8 cellular contexts compared by ENCODE assay signal in genomic region chr2:230974096-230974913, GRCh38. TPM values are rescaled to one million over a fixed set of nuclear protein-coding genes. Genes with fewer than 3 reads are reported as not detected.
DNase-seq lines count a peak whose midpoint lies in the region; ATAC-seq and TF ChIP-seq lines count a peak whose summit lies in the region.

No MANE protein-coding gene starts in this region.

- ATAC-seq in HG03135 (IDR thresholded peaks at IDR 0.05; ENCODE audit: unreplicated experiment) (peak; percentile 84), activated B cell treated with CpG ODN at 0.5 μM for 24 hours (ENCODE audit: low read depth) (peak; percentile 88)

- POLR2A ChIA-PET in activated B cell treated with CpG ODN at 0.5 μM for 24 hours (lab: Charles Lee): interaction anchor here (0.9 to 3.2 kb wide), 5 partner anchors 11 to 101 kb away, joined by 4 to 42 read pairs (median 5); partner anchors contain the start of gene GPR55

- H3K36me3 Mint-ChIP-seq in activated B cell treated with CpG ODN at 0.5 μM for 24 hours (ENCODE audit: low read depth): no peaks in the 10 kb centered on the region
- no peaks in the 10 kb centered on the region for H3K36me3 Mint-ChIP-seq in type B pancreatic cell

- CTCF ChIA-PET in activated B cell treated with CpG ODN at 0.5 μM for 24 hours (lab: Charles Lee): interaction anchor here (0.8 to 2.3 kb wide), 3 partner anchors 10 to 150 kb away, joined by 4 to 15 read pairs (median 5); no protein-coding TSS in a partner anchor

- H3K27ac Mint-ChIP-seq in activated B cell treated with CpG ODN at 0.5 μM for 24 hours (peak overlapping the region; percentile 92), type B pancreatic cell (no peak overlapping the region)

- H3K9me3 Mint-ChIP-seq in activated B cell treated with CpG ODN at 0.5 μM for 24 hours (no peaks in the 10 kb centered on the region), type B pancreatic cell (no peaks in the 10 kb centered on the region)

- intact Hi-C loops in activated B cell treated with CpG ODN at 0.5 μM for 24 hours (cut with micrococcal nuclease): loop anchor here (1.0 to 2.0 kb wide), 3 partner anchors 17 to 50 kb away; partner anchors contain the start of gene GPR55

- no peak for TF ChIP-seq CTCF in activated B cell treated with CpG ODN at 0.5 μM for 24 hours (IDR thresholded peaks at IDR 0.05)
- TF ChIP-seq CTCF in type B pancreatic cell (conservative IDR thresholded peaks at IDR 0.05): no peak

- DNase-seq in GM19240 (ENCODE audit: insufficient read length, low spot score) (peak; percentile 60), activated B cell treated with CpG ODN at 0.5 μM for 24 hours (peak; percentile 43), type B pancreatic cell (ENCODE audit: extremely low spot score, unreplicated experiment) (no peak), NCI-H1930 (lab: John Stamatoyannopoulos, UW) (no peak), mesenteric fat pad (ENCODE audit: low spot score) (no peak)
- DNase-seq in central memory CD4-positive, alpha-beta T cell: peak; percentile 72
- peak; percentile 48 to 58 for DNase-seq in stimulated activated CD4-positive, alpha-beta T cell treated with anti-CD3 and anti-CD28 coated beads, Interleukin-4, amount 100 ng/mL, for 4 hours

- H3K27me3 Mint-ChIP-seq in activated B cell treated with CpG ODN at 0.5 μM for 24 hours (peaks cover 2% of the 10 kb centered on the region), type B pancreatic cell (peaks cover 7% of the 10 kb centered on the region)

- H3K4me3 Mint-ChIP-seq in activated B cell treated with CpG ODN at 0.5 μM for 24 hours (peak overlapping the region; percentile 60), type B pancreatic cell (no peak overlapping the region)

- H3K4me1 Mint-ChIP-seq in activated B cell treated with CpG ODN at 0.5 μM for 24 hours: peaks cover 44% of the 10 kb centered on the region
- peaks cover 9% of the 10 kb centered on the region for H3K4me1 Mint-ChIP-seq in type B pancreatic cell (ENCODE audit: unreplicated experiment)

RNA-seq across cellular contexts. Expression of gene SPATA3, which starts 21.6 kb away (rescaled TPM):
- total RNA-seq in activated B cell treated with CpG ODN at 0.5 μM for 24 hours: not detected in 2 replicates
- total RNA-seq in type B pancreatic cell (ENCODE audit: low replicate concordance): not detected in 2 replicates
- total RNA-seq in mesenteric fat pad: not detected

RNA-seq across cellular contexts. Expression of gene GPR55, which starts 49.3 kb away (rescaled TPM):
- total RNA-seq in activated B cell treated with CpG ODN at 0.5 μM for 24 hours (4.5 and 6.3 TPM in 2 replicates), type B pancreatic cell (ENCODE audit: low replicate concordance) (0.24 TPM in 1 of 2 replicates, not detected in the other), mesenteric fat pad (0.22 TPM)

Comparison
In these comparisons a context has a peak if more than half of its experiments do, and no peak if none do; other contexts are left out.
1. DNase-seq: peak in GM19240 (single experiment), activated B cell treated with CpG ODN at 0.5 μM for 24 hours (single experiment), central memory CD4-positive, alpha-beta T cell (single experiment) and stimulated activated CD4-positive, alpha-beta T cell treated with anti-CD3 and anti-CD28 coated beads, Interleukin-4, amount 100 ng/mL, for 4 hours (2 of 2); none in type B pancreatic cell (single experiment), NCI-H1930 (0 of 2) and mesenteric fat pad (single experiment).